Comparison of ENCODE assay signal across 13 cellular contexts in the genomic region with DNA sequence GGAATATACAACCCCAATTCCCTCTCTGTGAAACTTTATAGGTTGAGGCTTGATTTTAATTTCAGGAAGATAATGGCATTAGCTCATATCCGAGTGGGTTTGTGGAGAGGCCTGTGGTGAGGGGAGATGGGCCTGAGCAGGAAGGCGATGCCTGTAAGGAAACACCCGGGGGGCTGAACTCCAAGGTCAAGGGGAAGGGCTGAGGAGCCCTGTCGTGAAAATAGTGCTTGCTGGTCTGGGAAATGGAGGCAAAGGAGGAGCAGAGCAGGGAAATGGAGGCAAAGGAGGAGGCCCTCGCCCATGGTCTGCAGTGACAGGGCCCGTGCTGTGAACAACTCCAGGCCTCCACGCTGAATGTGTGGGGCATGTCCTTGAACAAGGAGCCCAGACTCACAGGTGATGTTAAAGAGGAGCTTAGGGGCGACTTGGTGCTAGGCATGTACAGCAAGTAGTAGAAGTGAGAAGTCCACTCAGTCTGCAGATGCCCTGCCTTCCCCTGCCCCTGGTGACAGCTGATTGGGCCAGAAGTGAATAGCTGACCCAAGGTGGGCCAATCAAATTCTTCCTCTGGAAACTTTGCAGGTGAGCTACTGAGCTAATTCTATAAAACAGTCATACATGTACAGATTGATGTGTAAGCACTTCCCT. TPM values are rescaled to one million over a fixed set of nuclear protein-coding genes. Genes with fewer than 3 reads are reported as not detected.
DNase-seq lines count a peak whose midpoint lies in the region; ATAC-seq and TF ChIP-seq lines count a peak whose summit lies in the region.
"Had no signal": no experiment of that assay in that cellular context is flagged by ENCODE, and none has a peak within 500 bp of the region (broad histone marks: within the 10 kb centered on the region; RNA-seq: fewer than 3 reads in every experiment).

No MANE protein-coding gene starts in this region.

- intact Hi-C loops in ascending aorta (cut with DNase I) = no loop called here

- H3K27ac ChIP-seq in ascending aorta = peak overlapping the region in 1 of 2 donors; percentile 62
- H3K27ac ChIP-seq: cardiac muscle cell had no signal

- peaks cover 34% of the 10 kb centered on the region for H3K4me1 ChIP-seq in BE2C
- H3K4me1 ChIP-seq in ascending aorta = peaks cover 0 to 13% of the 10 kb centered on the region in 2 donors
- H3K4me1 ChIP-seq: parathyroid adenoma had no signal

- H3K4me3 Mint-ChIP-seq in stimulated activated naive CD8-positive, alpha-beta T cell treated with anti-CD3 and anti-CD28 coated beads, Interleukin-15, amount 100 ng/mL, for 72 hours = no peak overlapping the region
- no peak overlapping the region for H3K4me3 Mint-ChIP-seq in activated T-cell treated with anti-CD3 and anti-CD28 coated beads, Interleukin-2, amount 50 U/mL, for 72 hours
- H3K4me3 Mint-ChIP-seq in activated naive CD8-positive, alpha-beta T cell treated with anti-CD3 and anti-CD28 coated beads for 36 hours = no peak overlapping the region
- H3K4me3 Mint-ChIP-seq: activated T-cell treated with anti-CD3 and anti-CD28 coated beads, Interleukin-2, amount 50 U/mL, for 4 hours; CD4-positive, alpha-beta T cell had no signal

- H3K9me3 ChIP-seq in BE2C (no peaks in the 10 kb centered on the region), ascending aorta (no peaks in the 10 kb centered on the region)

- H3K27me3 Mint-ChIP-seq in stimulated activated naive CD8-positive, alpha-beta T cell treated with anti-CD3 and anti-CD28 coated beads, Interleukin-15, amount 100 ng/mL, for 72 hours = peaks cover 45% of the 10 kb centered on the region
- H3K27me3 Mint-ChIP-seq in activated T-cell treated with anti-CD3 and anti-CD28 coated beads, Interleukin-2, amount 50 U/mL, for 72 hours (ENCODE audit: low read depth) = peaks cover 33% of the 10 kb centered on the region
- H3K27me3 Mint-ChIP-seq in activated naive CD8-positive, alpha-beta T cell treated with anti-CD3 and anti-CD28 coated beads for 36 hours = peaks cover 61% of the 10 kb centered on the region

- no peaks in the 10 kb centered on the region for H3K9me3 Mint-ChIP-seq in stimulated activated naive CD8-positive, alpha-beta T cell treated with anti-CD3 and anti-CD28 coated beads, Interleukin-15, amount 100 ng/mL, for 72 hours
- no peaks in the 10 kb centered on the region for H3K9me3 Mint-ChIP-seq in activated T-cell treated with anti-CD3 and anti-CD28 coated beads, Interleukin-2, amount 50 U/mL, for 72 hours
- no peaks in the 10 kb centered on the region for H3K9me3 Mint-ChIP-seq in activated naive CD8-positive, alpha-beta T cell treated with anti-CD3 and anti-CD28 coated beads for 36 hours
- H3K9me3 Mint-ChIP-seq: activated T-cell treated with anti-CD3 and anti-CD28 coated beads, Interleukin-2, amount 50 U/mL, for 4 hours; CD4-positive, alpha-beta T cell had no signal

- H3K4me1 Mint-ChIP-seq in stimulated activated naive CD8-positive, alpha-beta T cell treated with anti-CD3 and anti-CD28 coated beads, Interleukin-15, amount 100 ng/mL, for 72 hours = peaks cover 15% of the 10 kb centered on the region
- peaks cover 14% of the 10 kb centered on the region for H3K4me1 Mint-ChIP-seq in activated T-cell treated with anti-CD3 and anti-CD28 coated beads, Interleukin-2, amount 50 U/mL, for 72 hours (ENCODE audit: low read depth)
- peaks cover 11% of the 10 kb centered on the region for H3K4me1 Mint-ChIP-seq in activated naive CD8-positive, alpha-beta T cell treated with anti-CD3 and anti-CD28 coated beads for 36 hours

- DNase-seq in BE2C = peak; percentile 31
- peak; percentile 8 for DNase-seq in HT-29 (ENCODE audit: low spot score)
- no peak for DNase-seq in ascending aorta (ENCODE audit: low spot score in 2 of 2)
- DNase-seq in left kidney (ENCODE audit: low read depth, low spot score) = peak; percentile 32
- no peak for DNase-seq in stimulated activated naive CD8-positive, alpha-beta T cell treated with anti-CD3 and anti-CD28 coated beads, Interleukin-15, amount 100 ng/mL, for 72 hours
- no peak for DNase-seq in activated T-cell treated with anti-CD3 and anti-CD28 coated beads, Interleukin-2, amount 50 U/mL, for 72 hours
- no peak for DNase-seq in stimulated activated CD4-positive, alpha-beta T cell treated with anti-CD3 and anti-CD28 coated beads, Interleukin-4, amount 100 ng/mL, for 24 hours
- no peak for DNase-seq in activated naive CD8-positive, alpha-beta T cell treated with anti-CD3 and anti-CD28 coated beads for 36 hours
- DNase-seq: activated T-cell treated with anti-CD3 and anti-CD28 coated beads, Interleukin-2, amount 50 U/mL, for 4 hours; CD4-positive, alpha-beta T cell; stimulated activated CD4-positive, alpha-beta T cell treated with anti-CD3 and anti-CD28 coated beads, Interleukin-2, amount 100 ng/mL, for 48 hours had no signal

- H3K27ac Mint-ChIP-seq in stimulated activated naive CD8-positive, alpha-beta T cell treated with anti-CD3 and anti-CD28 coated beads, Interleukin-15, amount 100 ng/mL, for 72 hours = peak overlapping the region in 1 of 2 donors; percentile 13
- H3K27ac Mint-ChIP-seq in activated T-cell treated with anti-CD3 and anti-CD28 coated beads, Interleukin-2, amount 50 U/mL, for 72 hours = no peak overlapping the region
- H3K27ac Mint-ChIP-seq in activated naive CD8-positive, alpha-beta T cell treated with anti-CD3 and anti-CD28 coated beads for 36 hours = no peak overlapping the region
- H3K27ac Mint-ChIP-seq: CD4-positive, alpha-beta T cell had no signal

- H3K4me3 ChIP-seq in BE2C (ENCODE audit: low read depth, low read length) = peak overlapping the region; percentile 50
- peak overlapping the region; percentile 34 to 58 for H3K4me3 ChIP-seq in ascending aorta
- H3K4me3 ChIP-seq: cardiac muscle cell had no signal

- H3K36me3 Mint-ChIP-seq in activated T-cell treated with anti-CD3 and anti-CD28 coated beads, Interleukin-2, amount 50 U/mL, for 72 hours (ENCODE audit: insufficient read depth in 2 of 2) = no peaks in the 10 kb centered on the region
- H3K36me3 Mint-ChIP-seq in activated naive CD8-positive, alpha-beta T cell treated with anti-CD3 and anti-CD28 coated beads for 36 hours = no peaks in the 10 kb centered on the region

- H3K36me3 ChIP-seq in BE2C (no peaks in the 10 kb centered on the region), ascending aorta (no peaks in the 10 kb centered on the region)
- H3K36me3 ChIP-seq: cardiac muscle cell had no signal

- no peak for ATAC-seq in stimulated activated naive CD8-positive, alpha-beta T cell treated with anti-CD3 and anti-CD28 coated beads, Interleukin-15, amount 100 ng/mL, for 72 hours
- no peak for ATAC-seq in activated T-cell treated with anti-CD3 and anti-CD28 coated beads, Interleukin-2, amount 50 U/mL, for 72 hours (replicated peaks in 1 of 2)
- ATAC-seq: activated T-cell treated with anti-CD3 and anti-CD28 coated beads, Interleukin-2, amount 50 U/mL, for 4 hours had no signal

- no peaks in the 10 kb centered on the region for H3K27me3 ChIP-seq in BE2C
- no peaks in the 10 kb centered on the region for H3K27me3 ChIP-seq in ascending aorta

- no peak for TF ChIP-seq CTCF in BE2C (IDR thresholded peaks at IDR 0.05; ENCODE audit: low read depth, low read length)
- no peak for TF ChIP-seq CTCF in ascending aorta (IDR thresholded peaks at IDR 0.05)

RNA-seq across cellular contexts. Expression of a gene that starts 38.1 kb away (rescaled TPM):
- polyA plus RNA-seq in BE2C (2012; ENCODE audit: insufficient read depth, insufficient read length, low read depth) = 156 TPM
- 39.9 and 52.7 TPM in 2 replicates for total RNA-seq in HT-29 (2014; rRNA removed; shearing (Covaris generic))
- 2.0 TPM for total RNA-seq in ascending aorta
- total RNA-seq in activated T-cell treated with anti-CD3 and anti-CD28 coated beads, Interleukin-2, amount 50 U/mL, for 72 hours = 10 to 100 TPM; 43.4 to 52.7 TPM
- total RNA-seq in activated naive CD8-positive, alpha-beta T cell treated with anti-CD3 and anti-CD28 coated beads for 36 hours = 10 to 100 TPM; 85.0 to 91.4 TPM

Comparison
In these comparisons a context has a peak if more than half of its experiments do, and no peak if none do; other contexts are left out.
1. DNase-seq: peak in BE2C (single experiment), HT-29 (single experiment) and left kidney (single experiment); none in ascending aorta (0 of 2), stimulated activated naive CD8-positive, alpha-beta T cell treated with anti-CD3 and anti-CD28 coated beads, Interleukin-15, amount 100 ng/mL, for 72 hours (0 of 2), activated T-cell treated with anti-CD3 and anti-CD28 coated beads, Interleukin-2, amount 50 U/mL, for 72 hours (0 of 2), stimulated activated CD4-positive, alpha-beta T cell treated with anti-CD3 and anti-CD28 coated beads, Interleukin-4, amount 100 ng/mL, for 24 hours (single experiment) and activated naive CD8-positive, alpha-beta T cell treated with anti-CD3 and anti-CD28 coated beads for 36 hours (single experiment).
2. RNA of a gene that starts 38.1 kb away (total RNA-seq): 85.0 to 91.4 TPM in activated naive CD8-positive, alpha-beta T cell treated with anti-CD3 and anti-CD28 coated beads for 36 hours, 43.4 to 52.7 TPM in activated T-cell treated with anti-CD3 and anti-CD28 coated beads, Interleukin-2, amount 50 U/mL, for 72 hours and 39.9 to 52.7 TPM in HT-29; 2.0 TPM in ascending aorta (single experiment); every median in the first group is over 10 times any median in the second.